15 cellular contexts compared by ENCODE assay signal in the genomic region with DNA sequence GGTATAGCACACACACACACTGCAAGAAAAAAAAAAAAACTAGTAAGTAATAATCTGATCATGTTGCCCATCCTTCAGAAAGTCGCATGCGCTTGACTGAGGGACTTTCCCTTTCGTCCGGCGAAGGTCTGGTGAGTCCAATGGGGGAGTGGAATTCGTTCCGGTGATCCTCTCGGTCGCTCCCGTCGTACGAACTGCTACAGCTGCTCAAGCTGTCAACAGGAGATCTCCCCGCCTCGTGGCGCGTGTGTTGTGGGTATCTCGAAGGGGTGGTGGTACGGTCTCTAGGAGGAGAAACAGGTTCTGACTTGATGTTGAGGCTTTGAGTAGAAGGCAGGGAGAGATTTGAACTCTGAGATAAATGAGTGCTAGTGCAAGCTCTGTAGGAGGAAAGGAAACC.
A peak's percentile ranks its signal among the peaks of the same experiment; 100 is the strongest.
DNase-seq lines count a peak whose midpoint lies in the region; ATAC-seq, FAIRE-seq and TF ChIP-seq lines count a peak whose summit lies in the region.
"Had no signal": no experiment of that assay in that cellular context is flagged by ENCODE, and none has a peak within 500 bp of the region (broad histone marks: within the 10 kb centered on the region; RNA-seq: fewer than 3 reads in every experiment).

No MANE protein-coding gene starts in this region.

- H3K4me3 ChIP-seq in right cardiac atrium (ENCODE audit: low read length): no peak overlapping the region
- H3K4me3 ChIP-seq: BLaER1 treated with 17β-estradiol and CSF1 and Interleukin-3, amounts not matched to agents 10 nM and 100 nM; HAP-1 had no signal

- no peak for TF ChIP-seq CTCF in D721Med (IDR thresholded peaks at IDR 0.05; ENCODE audit: insufficient read depth, missing control alignments)

- DNase-seq in right cardiac atrium (peak in 2 of 3 donors; percentile 30 to 40), Right ventricle myocardium inferior (ENCODE audit: missing footprints) (no peak), left kidney (ENCODE audit: low read depth, low spot score) (peak; percentile 37), retina (peak; percentile 17), hepatic stellate cell (ENCODE audit: low spot score) (no peak), SKM-1 (lab: John Stamatoyannopoulos, UW; ENCODE audit: unreplicated experiment) (no peak), D721Med (ENCODE audit: insufficient read length, low spot score) (no peak)
- DNase-seq: KBM-7, NCI-H1048, NCI-H146, NCI-H345 had no signal

- H3K4me1 ChIP-seq in right cardiac atrium (ENCODE audit: control insufficient read depth, insufficient read depth, low read length): no peaks in the 10 kb centered on the region
- H3K4me1 ChIP-seq: BLaER1 treated with 17β-estradiol and CSF1 and Interleukin-3, amounts not matched to agents 10 nM and 100 nM had no signal

- no peak for FAIRE-seq in D721Med (lab: Jason Lieb, UNC)
- FAIRE-seq: HTR-8/SVneo had no signal

- intact Hi-C loops in right cardiac atrium (cut with DNase I) (loop anchor here in 1 of 4 donors (10.0 kb wide), 1 partner anchor 1542 kb away; no protein-coding TSS in a partner anchor), Right ventricle myocardium inferior (cut with DNase I) (loop anchor here (10.0 kb wide), 1 partner anchor 712 kb away; no protein-coding TSS in a partner anchor)

- H3K9me3 ChIP-seq in right cardiac atrium (ENCODE audit: control insufficient read depth, low read length): no peaks in the 10 kb centered on the region
- H3K9me3 ChIP-seq: BLaER1 treated with 17β-estradiol and CSF1 and Interleukin-3, amounts not matched to agents 10 nM and 100 nM; HAP-1 had no signal

- ATAC-seq in right cardiac atrium (no peak), Right ventricle myocardium inferior (no peak)

- 85% methylated on average over 18 of the region's 18 CpGs for whole genome bisulfite sequencing in right cardiac atrium

- H3K27me3 ChIP-seq in right cardiac atrium (ENCODE audit: control insufficient read depth, insufficient read depth): no peaks in the 10 kb centered on the region
- H3K27me3 ChIP-seq: BLaER1 treated with 17β-estradiol and CSF1 and Interleukin-3, amounts not matched to agents 10 nM and 100 nM had no signal

- no peak overlapping the region for H3K27ac ChIP-seq in right cardiac atrium (ENCODE audit: low read length)
- peak overlapping the region; percentile 32 for H3K27ac ChIP-seq in cingulate gyrus (ENCODE audit: low read depth, low read length)
- H3K27ac ChIP-seq: BLaER1 treated with 17β-estradiol and CSF1 and Interleukin-3, amounts not matched to agents 10 nM and 100 nM had no signal

Comparison
In these comparisons a context has a peak if more than half of its experiments do, and no peak if none do; other contexts are left out.
1. DNase-seq: peak in right cardiac atrium (2 of 3), left kidney (single experiment) and retina (single experiment); none in Right ventricle myocardium inferior (single experiment), hepatic stellate cell (single experiment), SKM-1 (single experiment) and D721Med (single experiment).